14 cellular contexts compared by ENCODE assay signal in genomic region chr18:35134190-35134730, GRCh38.
"Had no signal": no experiment of that assay in that cellular context is flagged by ENCODE, and none has a peak within 500 bp of the region (broad histone marks: within the 10 kb centered on the region; RNA-seq: fewer than 3 reads in every experiment).

No MANE protein-coding gene starts in this region.

- H3K4me1 ChIP-seq: uterus had no signal

- H3K9me3 Mint-ChIP-seq: naive thymus-derived CD4-positive, alpha-beta T cell; neural crest cell had no signal

- ATAC-seq: esophagus mucosa; left colon; naive thymus-derived CD4-positive, alpha-beta T cell had no signal

- H3K36me3 ChIP-seq: uterus had no signal

- H3K27ac ChIP-seq: sigmoid colon, skin epidermis, tibial artery, upper lobe of left lung, uterus had no signal

- DNase-seq: effector memory CD4-positive, alpha-beta T cell; kidney; left colon; naive thymus-derived CD4-positive, alpha-beta T cell; posterior cingulate gyrus; sigmoid colon; stimulated activated CD4-positive, alpha-beta T cell treated with anti-CD3 and anti-CD28 coated beads, Interleukin-12 subunit alpha, Interleukin-12 subunit beta, amount 100 ng/mL, for 4 hours; stimulated activated naive CD4-positive, alpha-beta T cell treated with Interleukin-2 at 50 U/mL for 16 hours; tibial artery; upper lobe of left lung; uterus had no signal

- H3K4me3 Mint-ChIP-seq: naive thymus-derived CD4-positive, alpha-beta T cell; neural crest cell had no signal

- H3K4me3 ChIP-seq: sigmoid colon, skin epidermis, tibial artery, upper lobe of left lung, uterus had no signal

- H3K27me3 Mint-ChIP-seq: naive thymus-derived CD4-positive, alpha-beta T cell had no signal

- H3K27me3 ChIP-seq: sigmoid colon, tibial artery, upper lobe of left lung, uterus had no signal
